Comparison of ENCODE assay signal across 10 cellular contexts in the genomic region with DNA sequence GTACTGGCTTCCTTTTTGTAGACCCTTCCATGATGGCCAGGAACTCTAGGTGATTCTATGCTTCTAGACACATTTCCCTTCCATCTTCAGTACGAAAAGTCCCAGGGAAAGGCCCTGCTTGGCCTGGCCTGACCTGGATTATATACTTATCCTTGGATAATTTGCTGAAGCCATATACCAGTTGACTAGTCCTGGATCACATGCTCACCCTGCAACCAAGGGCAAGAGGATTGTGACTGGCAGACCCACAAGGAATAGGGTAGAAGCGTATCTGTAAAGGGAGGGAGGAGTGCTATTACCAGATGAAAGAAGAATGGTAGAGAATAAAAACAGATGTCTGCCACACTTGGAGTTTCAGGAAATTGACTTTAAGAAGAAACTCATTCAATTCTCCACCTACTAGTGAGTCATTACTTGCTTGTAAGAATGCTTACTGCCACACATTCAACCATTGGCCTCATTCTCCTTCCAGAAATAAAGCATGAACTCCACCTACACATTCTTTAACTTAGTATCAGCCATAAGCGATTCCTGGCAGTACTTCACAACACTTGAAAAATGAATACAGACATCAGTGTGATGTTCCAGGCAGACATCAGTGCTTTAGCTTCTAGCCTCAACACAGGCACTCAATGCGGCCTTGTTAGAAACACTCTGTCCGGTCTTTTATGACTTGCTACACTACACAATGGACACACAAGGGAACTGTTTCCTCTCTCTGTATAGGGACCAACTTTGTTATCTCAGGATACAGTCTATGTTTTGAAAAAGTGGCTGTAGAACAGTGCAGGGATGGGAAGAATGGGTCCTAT.
DNase-seq lines count a peak whose midpoint lies in the region; ATAC-seq and TF ChIP-seq lines count a peak whose summit lies in the region.
"Had no signal": no experiment of that assay in that cellular context is flagged by ENCODE, and none has a peak within 500 bp of the region (broad histone marks: within the 10 kb centered on the region; RNA-seq: fewer than 3 reads in every experiment).

No MANE protein-coding gene starts in this region.

- peak overlapping the region; percentile 75; the same call in 1 of the 3 replicates for H2BK15ac ChIP-seq in IMR-90 (ENCODE audit: low read depth, low read length)

- peaks cover 39 to 69% of the 10 kb centered on the region in 2 experiments for H3K79me1 ChIP-seq in IMR-90 (ENCODE audit: low read depth in 1 of 2, low read length in 2 of 2)

- CTCF ChIA-PET in IMR-90 (lab: Yijun Ruan, JAX), result no interaction called here

- peaks cover 10% of the 10 kb centered on the region for H3K36me3 ChIP-seq in IMR-90 (ENCODE audit: control insufficient read depth, insufficient read depth, low read length)
- no peaks in the 10 kb centered on the region for H3K36me3 ChIP-seq in mucosa of descending colon (ENCODE audit: low read depth)

- no peaks in the 10 kb centered on the region for H3K27me3 ChIP-seq in IMR-90 (ENCODE audit: control insufficient read depth, insufficient read depth, low read length)

- H3K23ac ChIP-seq in IMR-90 (ENCODE audit: low read depth, low read length), result peak overlapping the region; percentile 81

- H2AK9ac ChIP-seq in IMR-90 (replicated peaks; ENCODE audit: low read depth, low read length, poor library complexity), result peak overlapping the region; percentile 91

- peaks cover 16% of the 10 kb centered on the region for H4K20me1 ChIP-seq in IMR-90 (ENCODE audit: insufficient read depth, low read length)

- TF ChIP-seq POLR2A in IMR-90 (IDR thresholded peaks at IDR 0.05; ENCODE audit: low read depth, low read length), result no peak; the same call in 1 of the 2 replicates

- H2AFZ ChIP-seq in IMR-90 (replicated peaks; ENCODE audit: low read length, poor library complexity), result no peak overlapping the region

- peak overlapping the region; percentile 10 to 83; a peak in 3 of 4 replicates for H4K8ac ChIP-seq in IMR-90 (ENCODE audit: low read depth in 2 of 2, low read length in 2 of 2)

- peak; percentile 24 for DNase-seq in Ammon's horn (ENCODE audit: low spot score)
- DNase-seq in IMR-90, result peak; percentile 95
- DNase-seq in epithelial cell of esophagus (ENCODE audit: low read depth), result peak; percentile 88
- no peak for DNase-seq in mucosa of descending colon
- no peak for DNase-seq in OCI-M1 (lab: John Stamatoyannopoulos, UW)
- no peak for DNase-seq in UCSD-AML1 (lab: John Stamatoyannopoulos, UW; ENCODE audit: unreplicated experiment)
- no peak for DNase-seq in NAMALWA (ENCODE audit: low spot score)
- DNase-seq: NCI-H1105; stimulated activated naive CD8-positive, alpha-beta T cell treated with anti-CD3 and anti-CD28 coated beads, Interleukin-15, Interleukin-2, amounts not matched to agents 100 U/mL and 50 U/mL, for 24 hours had no signal

- in situ Hi-C loops in IMR-90 (cut with MboI; ENCODE audit: low sequenced_read_pairs), result no loop called here

- H3K9me3 ChIP-seq in IMR-90 (ENCODE audit: control insufficient read depth, insufficient read depth, low read length) (no peaks in the 10 kb centered on the region), mucosa of descending colon (no peaks in the 10 kb centered on the region)

- TF ChIP-seq CTCF in IMR-90 (conservative IDR thresholded peaks at IDR 0.05; ENCODE audit: low read depth, low read length), result no peak
- TF ChIP-seq CTCF in epithelial cell of esophagus (IDR thresholded peaks at IDR 0.05; ENCODE audit: insufficient read depth, low read depth, low read length, missing control alignments), result no peak
- no peak for TF ChIP-seq CTCF in mucosa of descending colon (IDR thresholded peaks at IDR 0.05)

- peak overlapping the region; percentile 87 for H2AK5ac ChIP-seq in IMR-90 (ENCODE audit: low read depth, low read length)

- peak; percentile 55 for ATAC-seq in IMR-90 (ENCODE audit: low read depth)
- ATAC-seq in mucosa of descending colon, result peak; percentile 75
- no peak for ATAC-seq in GM19023 (IDR thresholded peaks at IDR 0.05; ENCODE audit: unreplicated experiment)
- ATAC-seq: stimulated activated naive CD8-positive, alpha-beta T cell treated with anti-CD3 and anti-CD28 coated beads, Interleukin-15, Interleukin-2, amounts not matched to agents 100 U/mL and 50 U/mL, for 24 hours had no signal

- POLR2A ChIA-PET in IMR-90 (lab: Charles Lee; ENCODE audit: unreplicated experiment), result no interaction called here

- H2BK120ac ChIP-seq in IMR-90 (ENCODE audit: low read depth, low read length), result peak overlapping the region; percentile 89

- dilution Hi-C loops in IMR-90 (cut with HindIII; ENCODE audit: low sequenced_read_pairs, unreplicated experiment), result no loop called here

- TF ChIP-seq RAD21 in IMR-90 (IDR thresholded peaks at IDR 0.05; ENCODE audit: low read length), result no peak

- peak overlapping the region; percentile 97 for H2BK5ac ChIP-seq in IMR-90 (ENCODE audit: low read depth, low read length, poor library complexity, severe bottlenecking)

- peak overlapping the region; percentile 67; the same call in 1 of the 2 replicates for H3K56ac ChIP-seq in IMR-90 (ENCODE audit: extremely low read depth, insufficient read depth, low read length)

- H3K4me3 ChIP-seq in IMR-90 (ENCODE audit: insufficient read depth, low read depth, low read length) (no peak overlapping the region), epithelial cell of esophagus (ENCODE audit: low read length) (no peak overlapping the region), mucosa of descending colon (no peak overlapping the region)

- H4K91ac ChIP-seq in IMR-90 (ENCODE audit: insufficient read depth, low read depth, low read length), result peak overlapping the region; percentile 87

- H3K9ac ChIP-seq in IMR-90 (ENCODE audit: low read depth, low read length), result peak overlapping the region; percentile 21; the same call in 1 of the 2 replicates

- H4K5ac ChIP-seq in IMR-90 (ENCODE audit: low read depth, low read length), result peak overlapping the region; percentile 72

- H2BK20ac ChIP-seq in IMR-90 (ENCODE audit: low read depth, low read length), result peak overlapping the region; percentile 86

- intact Hi-C loops in IMR-90 (cut with micrococcal nuclease), result no loop called here
- intact Hi-C loops in mucosa of descending colon (cut with DNase I, micrococcal nuclease), result no loop called here

- peak overlapping the region; percentile 89 for H3K27ac ChIP-seq in IMR-90 (ENCODE audit: insufficient read depth, low read length)

- peak overlapping the region; percentile 95 for H3K14ac ChIP-seq in IMR-90 (replicated peaks; ENCODE audit: low read depth, low read length)

- 50% methylated on average over 2 of the region's 5 CpGs; no CpG with 5 or more reads in 1 of the 2 experiments for WGBS in IMR-90 (ENCODE audit: extremely low coverage in 2 of 2, insufficient read length in 1 of 2), 2 experiments

- peaks cover 34% of the 10 kb centered on the region for H3K4me1 ChIP-seq in IMR-90 (ENCODE audit: control insufficient read depth, insufficient read depth, low read length)
- H3K4me1 ChIP-seq in mucosa of descending colon (ENCODE audit: low read depth), result no peaks in the 10 kb centered on the region

- H3K4ac ChIP-seq in IMR-90 (ENCODE audit: low read depth, low read length), result peak overlapping the region; percentile 95

- peak overlapping the region; percentile 61 for H3K4me2 ChIP-seq in IMR-90 (ENCODE audit: low read depth, low read length)

- H3K9me1 ChIP-seq in IMR-90 (ENCODE audit: insufficient read depth, low read length), result peaks cover 22% of the 10 kb centered on the region

- no TSS peak for BruUV-seq in IMR-90 (replicated peaks; lab: Mats Ljungman, UMichigan)

- peak overlapping the region; percentile 91 for H3K18ac ChIP-seq in IMR-90 (ENCODE audit: low read depth, low read length)

TF ChIP-seq in IMR-90, 13 proteins besides CTCF, POLR2A, EP300 and RAD21:
- TF ChIP-seq MAFK (IDR thresholded peaks at IDR 0.05; ENCODE audit: low read depth, low read length) (peak; percentile 66), NFE2L2 (IDR thresholded peaks at IDR 0.05; ENCODE audit: low read depth, low read length) (no peak), SMC3 (IDR thresholded peaks at IDR 0.05; ENCODE audit: low read depth, low read length) (no peak), BHLHE40 (IDR thresholded peaks at IDR 0.05; ENCODE audit: low read depth, low read length) (no peak), MAZ (IDR thresholded peaks at IDR 0.05; ENCODE audit: borderline replicate concordance, low read depth, low read length) (no peak), FOS (IDR thresholded peaks at IDR 0.05; ENCODE audit: low read depth, low read length) (peak; percentile 48; the same call in 1 of the 2 replicates)
- TF ChIP-seq, protein P1, sequence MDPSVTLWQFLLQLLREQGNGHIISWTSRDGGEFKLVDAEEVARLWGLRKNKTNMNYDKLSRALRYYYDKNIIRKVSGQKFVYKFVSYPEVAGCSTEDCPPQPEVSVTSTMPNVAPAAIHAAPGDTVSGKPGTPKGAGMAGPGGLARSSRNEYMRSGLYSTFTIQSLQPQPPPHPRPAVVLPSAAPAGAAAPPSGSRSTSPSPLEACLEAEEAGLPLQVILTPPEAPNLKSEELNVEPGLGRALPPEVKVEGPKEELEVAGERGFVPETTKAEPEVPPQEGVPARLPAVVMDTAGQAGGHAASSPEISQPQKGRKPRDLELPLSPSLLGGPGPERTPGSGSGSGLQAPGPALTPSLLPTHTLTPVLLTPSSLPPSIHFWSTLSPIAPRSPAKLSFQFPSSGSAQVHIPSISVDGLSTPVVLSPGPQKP (IDR thresholded peaks at IDR 0.05; ENCODE audit: borderline replicate concordance, low read depth, low read length), result no peak
- TF ChIP-seq, protein P2, sequence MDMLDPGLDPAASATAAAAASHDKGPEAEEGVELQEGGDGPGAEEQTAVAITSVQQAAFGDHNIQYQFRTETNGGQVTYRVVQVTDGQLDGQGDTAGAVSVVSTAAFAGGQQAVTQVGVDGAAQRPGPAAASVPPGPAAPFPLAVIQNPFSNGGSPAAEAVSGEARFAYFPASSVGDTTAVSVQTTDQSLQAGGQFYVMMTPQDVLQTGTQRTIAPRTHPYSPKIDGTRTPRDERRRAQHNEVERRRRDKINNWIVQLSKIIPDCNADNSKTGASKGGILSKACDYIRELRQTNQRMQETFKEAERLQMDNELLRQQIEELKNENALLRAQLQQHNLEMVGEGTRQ (IDR thresholded peaks at IDR 0.05; ENCODE audit: low read depth, low read length), result no peak

Comparison
In these comparisons a context has a peak if more than half of its experiments do, and no peak if none do; other contexts are left out.
1. DNase-seq: peak in Ammon's horn (single experiment), IMR-90 (single experiment) and epithelial cell of esophagus (single experiment); none in mucosa of descending colon (0 of 3), OCI-M1 (single experiment), UCSD-AML1 (single experiment) and NAMALWA (single experiment).